8 cellular contexts compared by ENCODE assay signal in the genomic region with DNA sequence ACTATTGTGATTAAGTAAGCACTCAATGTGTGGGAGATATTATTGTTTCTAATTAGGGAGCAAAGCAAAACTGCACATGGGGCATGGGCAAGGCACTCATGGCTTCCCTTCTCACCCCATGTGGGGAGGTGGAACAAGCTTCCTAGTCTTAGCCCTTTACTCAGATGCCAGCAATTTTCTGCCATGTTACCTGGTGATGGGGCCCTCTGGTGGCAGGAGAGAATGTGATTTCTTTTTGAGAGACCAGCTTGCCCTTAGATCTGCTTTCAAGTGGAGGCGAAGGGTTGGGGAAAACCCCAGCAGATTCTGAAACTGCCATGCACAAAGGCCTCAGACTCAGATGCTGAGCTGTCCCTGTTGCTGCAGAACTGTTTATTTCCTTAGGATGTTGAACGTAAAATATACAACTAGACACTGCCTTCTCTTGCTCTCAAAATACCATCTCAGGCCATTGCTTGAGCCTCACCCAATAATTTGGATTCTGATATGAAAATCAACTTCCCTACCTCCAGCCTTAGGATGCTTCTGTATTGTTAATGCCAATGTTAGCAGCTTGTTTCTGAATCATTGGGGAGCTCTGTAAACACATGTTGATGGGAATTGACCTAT.
DNase-seq lines count a peak whose midpoint lies in the region; ATAC-seq and TF ChIP-seq lines count a peak whose summit lies in the region.

No MANE protein-coding gene starts in this region.

- ATAC-seq in HG02798 (IDR thresholded peaks at IDR 0.05; ENCODE audit: poor library complexity, unreplicated experiment) (peak; percentile 98), activated B cell treated with CpG ODN at 0.5 μM for 24 hours (ENCODE audit: low read depth) (peak; percentile 97)
- ATAC-seq in stimulated activated naive CD8-positive, alpha-beta T cell treated with anti-CD3 and anti-CD28 coated beads, Interleukin-15, Interleukin-2, amounts not matched to agents 100 U/mL and 50 U/mL, for 24 hours = peak; percentile 91

- H3K36me3 Mint-ChIP-seq in activated B cell treated with CpG ODN at 0.5 μM for 24 hours (ENCODE audit: low read depth) = no peaks in the 10 kb centered on the region
- no peaks in the 10 kb centered on the region for H3K36me3 Mint-ChIP-seq in chondrocyte (ENCODE audit: low read depth)

- no peak overlapping the region for H3K27ac Mint-ChIP-seq in activated B cell treated with CpG ODN at 0.5 μM for 24 hours
- no peak overlapping the region for H3K27ac Mint-ChIP-seq in chondrocyte (ENCODE audit: unreplicated experiment)

- H3K27me3 Mint-ChIP-seq in activated B cell treated with CpG ODN at 0.5 μM for 24 hours (no peaks in the 10 kb centered on the region), chondrocyte (ENCODE audit: low read depth) (no peaks in the 10 kb centered on the region)

- no peaks in the 10 kb centered on the region for H3K9me3 Mint-ChIP-seq in activated B cell treated with CpG ODN at 0.5 μM for 24 hours
- no peaks in the 10 kb centered on the region for H3K9me3 Mint-ChIP-seq in chondrocyte (ENCODE audit: low read depth)

- H3K4me1 Mint-ChIP-seq in activated B cell treated with CpG ODN at 0.5 μM for 24 hours = peaks cover 5% of the 10 kb centered on the region
- H3K4me1 Mint-ChIP-seq in chondrocyte (ENCODE audit: low read depth) = peaks cover 5% of the 10 kb centered on the region

- CTCF ChIA-PET in activated B cell treated with CpG ODN at 0.5 μM for 24 hours (lab: Charles Lee) = interaction anchor here (0.6 to 4.8 kb wide), 12 partner anchors 9 to 1723 kb away, joined by 3 to 79 read pairs (median 4); no protein-coding TSS in a partner anchor

- no peak overlapping the region for H3K4me3 Mint-ChIP-seq in activated B cell treated with CpG ODN at 0.5 μM for 24 hours
- H3K4me3 Mint-ChIP-seq in chondrocyte (ENCODE audit: unreplicated experiment) = no peak overlapping the region

- POLR2A ChIA-PET in activated B cell treated with CpG ODN at 0.5 μM for 24 hours (lab: Charles Lee) = interaction anchor here (1.1 to 1.6 kb wide), 3 partner anchors 1296 to 1303 kb away, joined by 3 to 6 read pairs (median 4); a partner anchor contains a TSS

- peak; percentile 23 for DNase-seq in 8988T
- DNase-seq in GM13977 (ENCODE audit: low spot score) = peak; percentile 65
- DNase-seq in NCI-H1694 (lab: John Stamatoyannopoulos, UW) = peak; percentile 21
- DNase-seq in activated B cell treated with CpG ODN at 0.5 μM for 24 hours = peak; percentile 37
- DNase-seq in chondrocyte (ENCODE audit: low spot score) = no peak
- DNase-seq in mucosa of gallbladder (ENCODE audit: low spot score) = peak; percentile 29
- DNase-seq in stimulated activated naive CD8-positive, alpha-beta T cell treated with anti-CD3 and anti-CD28 coated beads, Interleukin-15, Interleukin-2, amounts not matched to agents 100 U/mL and 50 U/mL, for 24 hours = peak; percentile 74

- intact Hi-C loops in activated B cell treated with CpG ODN at 0.5 μM for 24 hours (cut with micrococcal nuclease) = loop anchor here (1.0 to 10.0 kb wide), 2 partner anchors 1300 to 1727 kb away; no protein-coding TSS in a partner anchor

- peak; percentile 61 for TF ChIP-seq CTCF in GM13977 (IDR thresholded peaks at IDR 0.05; ENCODE audit: extremely low read depth, insufficient read depth, missing control alignments)
- TF ChIP-seq CTCF in activated B cell treated with CpG ODN at 0.5 μM for 24 hours (IDR thresholded peaks at IDR 0.05) = peak; percentile 29
- TF ChIP-seq CTCF in chondrocyte (IDR thresholded peaks at IDR 0.05) = peak; percentile 67

- in situ Hi-C loops in GM13977 (cut with MboI; ENCODE audit: low pct_unique_long_range_greater_than_20kb, low sequenced_read_pairs, unreplicated experiment) = no loop called here
